Comparison of ENCODE assay signal across 8 cellular contexts in the genomic region with DNA sequence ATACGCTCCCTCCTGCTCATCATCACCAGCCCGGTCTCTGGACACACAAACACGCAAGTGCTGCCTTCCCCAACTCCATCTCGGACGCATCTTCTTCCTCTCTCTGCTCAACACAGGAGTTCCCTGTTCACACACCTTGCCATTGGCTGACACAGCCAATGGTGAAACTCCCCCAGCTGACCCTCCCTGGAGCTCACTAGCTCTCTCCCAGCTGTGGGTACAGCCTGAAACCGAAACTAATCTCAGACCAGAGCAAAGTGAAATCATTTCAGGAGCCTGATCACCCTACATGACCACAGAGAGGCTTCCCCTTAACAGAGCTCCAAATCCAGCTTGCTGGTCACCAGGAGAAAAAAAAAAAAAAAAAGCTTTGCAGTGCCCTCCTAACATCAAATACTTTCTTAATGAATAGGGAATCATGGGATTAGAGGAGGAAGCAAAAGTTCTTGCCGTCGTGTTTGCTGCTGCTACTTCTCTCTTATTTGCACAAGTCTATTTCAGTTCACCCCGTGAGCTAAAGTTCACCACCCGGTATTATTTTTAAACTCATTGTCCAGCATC. TPM values are rescaled to one million over a fixed set of nuclear protein-coding genes. Genes with fewer than 3 reads are reported as not detected.
DNase-seq lines count a peak whose midpoint lies in the region; ATAC-seq, FAIRE-seq and TF ChIP-seq lines count a peak whose summit lies in the region.

No MANE protein-coding gene starts in this region.

- H3K27me3 ChIP-seq in GM06990 (replicated peaks; ENCODE audit: control insufficient read depth, insufficient read depth, low read length), result no peaks in the 10 kb centered on the region
- no peaks in the 10 kb centered on the region for H3K27me3 ChIP-seq in lower lobe of right lung (ENCODE audit: low read depth)
- no peaks in the 10 kb centered on the region for H3K27me3 ChIP-seq in thoracic aorta (replicated peaks; ENCODE audit: insufficient read depth)

- TF ChIP-seq CTCF in GM06990 (IDR thresholded peaks at IDR 0.05; ENCODE audit: insufficient read depth, low read length, poor library complexity, severe bottlenecking) (no peak), chondrocyte (IDR thresholded peaks at IDR 0.05) (no peak), lower lobe of right lung (IDR thresholded peaks at IDR 0.05) (no peak), thoracic aorta (IDR thresholded peaks at IDR 0.05) (no peak)

- peaks cover 80% of the 10 kb centered on the region for H3K4me1 Mint-ChIP-seq in chondrocyte (ENCODE audit: low read depth)

- no peaks in the 10 kb centered on the region for H3K27me3 Mint-ChIP-seq in chondrocyte (ENCODE audit: low read depth)

- H3K9me3 Mint-ChIP-seq in chondrocyte (ENCODE audit: low read depth), result no peaks in the 10 kb centered on the region

- peak overlapping the region; percentile 62 for H3K4me3 Mint-ChIP-seq in chondrocyte (ENCODE audit: unreplicated experiment)

- ATAC-seq in GM21529 (IDR thresholded peaks at IDR 0.05; ENCODE audit: unreplicated experiment) (peak; percentile 83), lower lobe of right lung (peak; percentile 78 to 88), thoracic aorta (ENCODE audit: insufficient number of reproducible peaks, low FRiP score, low read depth) (peak; percentile 35)

- H3K36me3 Mint-ChIP-seq in chondrocyte (ENCODE audit: low read depth), result no peaks in the 10 kb centered on the region

- peak overlapping the region; percentile 80 for H3K27ac Mint-ChIP-seq in chondrocyte (ENCODE audit: unreplicated experiment)

- peak; percentile 74 for FAIRE-seq in HTR-8/SVneo (lab: Jason Lieb, UNC)

- H3K9me3 ChIP-seq in SK-N-MC (ENCODE audit: low read depth, low read length) (no peaks in the 10 kb centered on the region), lower lobe of right lung (no peaks in the 10 kb centered on the region), thoracic aorta (no peaks in the 10 kb centered on the region)

- H3K27ac ChIP-seq in SK-N-MC (peak overlapping the region; percentile 96), lower lobe of right lung (peak overlapping the region; percentile 79), thoracic aorta (peak overlapping the region; percentile 48 to 74)

- H3K4me1 ChIP-seq in lower lobe of right lung (peaks cover 80% of the 10 kb centered on the region), thoracic aorta (ENCODE audit: control insufficient read depth in 1 of 2, low read depth in 2 of 2) (peaks cover 49 to 69% of the 10 kb centered on the region in 2 donors)

- H3K36me3 ChIP-seq in GM06990 (ENCODE audit: control insufficient read depth, insufficient read depth, low read length), result no peaks in the 10 kb centered on the region
- no peaks in the 10 kb centered on the region for H3K36me3 ChIP-seq in SK-N-MC (ENCODE audit: insufficient read depth, low read length)
- no peaks in the 10 kb centered on the region for H3K36me3 ChIP-seq in lower lobe of right lung
- H3K36me3 ChIP-seq in thoracic aorta, result no peaks in the 10 kb centered on the region

- intact Hi-C loops in lower lobe of right lung (cut with DNase I), result no loop called here

- H3K4me3 ChIP-seq in GM06990 (replicated peaks; ENCODE audit: low read depth, low read length), result no peak overlapping the region
- peak overlapping the region; percentile 14 for H3K4me3 ChIP-seq in SK-N-MC
- peak overlapping the region; percentile 47 for H3K4me3 ChIP-seq in lower lobe of right lung
- H3K4me3 ChIP-seq in thoracic aorta, result peak overlapping the region; percentile 69

- peak; percentile 68 for DNase-seq in GM06990 (ENCODE audit: extremely low read depth, insufficient read length)
- DNase-seq in HTR-8/SVneo (ENCODE audit: insufficient read length, low spot score), result no peak
- no peak for DNase-seq in SK-N-MC (ENCODE audit: low read depth, low spot score)
- no peak for DNase-seq in chondrocyte (ENCODE audit: low spot score)
- DNase-seq in lower lobe of right lung, result peak; percentile 76
- DNase-seq in thoracic aorta (ENCODE audit: low spot score), result no peak
- DNase-seq in stimulated activated CD8-positive, alpha-beta memory T cell treated with anti-CD3 and anti-CD28 coated beads, Interleukin-4, amount 100 ng/mL, for 48 hours, result no peak

- H3K9ac ChIP-seq in SK-N-MC (ENCODE audit: insufficient read length), result peak overlapping the region; percentile 47

RNA-seq across cellular contexts. Expression of a gene that starts 8.3 kb away (rescaled TPM):
- total RNA-seq in chondrocyte, result 32.9 to 47.7 TPM (median 41.9 TPM) in 3 replicates
- 42.8 TPM for total RNA-seq in lower lobe of right lung
- 10 to 100 TPM; 32.7 to 93.1 TPM for total RNA-seq in thoracic aorta

RNA-seq across cellular contexts. Expression of a gene that starts 41.2 kb away (rescaled TPM):
- total RNA-seq in chondrocyte (26.6 to 43.6 TPM (median 39.6 TPM) in 3 replicates), lower lobe of right lung (73.5 TPM), thoracic aorta (10 to 100 TPM; 68.4 to 75.5 TPM)

Comparison
In these comparisons a context has a peak if more than half of its experiments do, and no peak if none do; other contexts are left out.
1. DNase-seq: peak in GM06990 (single experiment) and lower lobe of right lung (single experiment); none in HTR-8/SVneo (single experiment), SK-N-MC (single experiment), chondrocyte (single experiment), thoracic aorta (single experiment) and stimulated activated CD8-positive, alpha-beta memory T cell treated with anti-CD3 and anti-CD28 coated beads, Interleukin-4, amount 100 ng/mL, for 48 hours (single experiment).
2. Peak in every context shown above with its lines, with median percentiles within 50 percentile points of each other: ATAC-seq and H3K27ac ChIP-seq.